In genomic region chr2:41920181-41920580, GRCh38 we compare ENCODE assay signal across 22 cellular contexts.
"Had no signal": no experiment of that assay in that cellular context is flagged by ENCODE, and none has a peak within 500 bp of the region (broad histone marks: within the 10 kb centered on the region; RNA-seq: fewer than 3 reads in every experiment).

No MANE protein-coding gene starts in this region.

- H3K36me3 ChIP-seq: esophagus muscularis mucosa, heart right ventricle, left lung, lower lobe of right lung had no signal

- H3K27ac ChIP-seq: coronary artery, dorsolateral prefrontal cortex, esophagus muscularis mucosa, foreskin keratinocyte, heart right ventricle, left lung, lower lobe of right lung had no signal

- DNase-seq: dermis blood vessel endothelial cell; dorsolateral prefrontal cortex; effector CD4-positive, alpha-beta T cell; effector memory CD4-positive, alpha-beta T cell; glutamatergic neuron; head of caudate nucleus; heart right ventricle; hippocampal formation; left cardiac atrium; left lung; left ventricle myocardium superior; lower lobe of right lung; mesendoderm; midbrain had no signal

- H3K9me3 ChIP-seq: esophagus muscularis mucosa, lower lobe of right lung had no signal

- ATAC-seq: left lung, left ventricle myocardium superior, lower lobe of right lung had no signal

- H3K27me3 ChIP-seq: dorsolateral prefrontal cortex, esophagus muscularis mucosa, foreskin keratinocyte, heart right ventricle, left lung had no signal

- H3K4me1 ChIP-seq: foreskin keratinocyte, left lung, lower lobe of right lung had no signal

- H3K4me3 ChIP-seq: coronary artery, dorsolateral prefrontal cortex, esophagus muscularis mucosa, heart right ventricle, left lung, lower lobe of right lung had no signal

- FAIRE-seq: colon, endothelial cell of umbilical vein, frontal cortex, islet of Langerhans, keratinocyte had no signal
